In genomic region chr17:77033892-77034404, GRCh38 we compare ENCODE assay signal across 21 cellular contexts.
"Had no signal": no experiment of that assay in that cellular context is flagged by ENCODE, and none has a peak within 500 bp of the region (broad histone marks: within the 10 kb centered on the region; RNA-seq: fewer than 3 reads in every experiment).

No MANE protein-coding gene starts in this region.

- H3K4me1 ChIP-seq: colonic mucosa, neural progenitor cell had no signal

- H3K79me2 ChIP-seq: hepatocyte had no signal

- H3K4me3 ChIP-seq: colonic mucosa, gastroesophageal sphincter, hepatocyte, neural progenitor cell, stomach, tibial artery had no signal

- H3K36me3 ChIP-seq: colonic mucosa, gastroesophageal sphincter, neural progenitor cell, stomach, tibial artery had no signal

- H3K9ac ChIP-seq: neural progenitor cell had no signal

- H3K4me2 ChIP-seq: hepatocyte, neural progenitor cell had no signal

- DNase-seq: activated CD4-positive, alpha-beta memory T cell treated with anti-CD3 and anti-CD28 coated beads, Interleukin-2, amount 10 ng/mL, durations not matched to agents 7 days and 5 days; activated CD4-positive, alpha-beta T cell treated with anti-CD3 and anti-CD28 coated beads for 1 hour; activated CD4-positive, alpha-beta T cell treated with anti-CD3 and anti-CD28 coated beads, Interleukin-2, amount 10 ng/mL, durations not matched to agents 7 days and 5 days; activated CD8-positive, alpha-beta memory T cell treated with anti-CD3 and anti-CD28 coated beads, Interleukin-2, amount 50 U/mL, for 48 hours; activated T-cell treated with anti-CD3 and anti-CD28 coated beads, Interleukin-2, amount 50 U/mL, for 24 hours; colonic mucosa; effector memory CD4-positive, alpha-beta T cell; erythroblast; left cardiac atrium; left ventricle myocardium superior; naive thymus-derived CD4-positive, alpha-beta T cell; right cardiac atrium; stimulated activated CD4-positive, alpha-beta T cell treated with anti-CD3 and anti-CD28 coated beads, Interleukin-15, amount 100 ng/mL, for 24 hours; stimulated activated CD4-positive, alpha-beta T cell treated with anti-CD3 and anti-CD28 coated beads, Interleukin-2, amount 100 ng/mL, for 24 hours; stimulated activated naive B cell treated with anti-CD40 and anti-IgM and Interleukin-4, amounts not matched to agents 10 μg/mL and 1 μg/mL and 100 μg/mL, for 72 hours; stomach; T-helper 17 cell; tibial artery had no signal

- H3K27me3 ChIP-seq: colonic mucosa, hepatocyte, neural progenitor cell had no signal

- H3K9me3 ChIP-seq: colonic mucosa had no signal

- H2AFZ ChIP-seq: hepatocyte, neural progenitor cell had no signal

- H3K27ac ChIP-seq: colonic mucosa, gastroesophageal sphincter, hepatocyte, neural progenitor cell, stomach, tibial artery had no signal
